ENCODE assay signal across 7 cellular contexts in genomic region chr9:35910613-35911488, GRCh38. TPM values are rescaled to one million over a fixed set of nuclear protein-coding genes. Genes with fewer than 3 reads are reported as not detected.
A peak's percentile ranks its signal among the peaks of the same experiment; 100 is the strongest.
DNase-seq lines count a peak whose midpoint lies in the region; ATAC-seq and TF ChIP-seq lines count a peak whose summit lies in the region.

No MANE protein-coding gene starts in this region.

- peak overlapping the region; percentile 94 for H3K27ac ChIP-seq in colonic mucosa

- peak overlapping the region; percentile 51 to 83 for H3K9ac ChIP-seq in colonic mucosa (ENCODE audit: low read depth in 2 of 2, low read length in 2 of 2)

- H3K4me1 Mint-ChIP-seq in T-helper 2 cell treated with Interferon-gamma antibody and Interleukin-4, amounts not matched to agents 5 μg/mL and 100 μg/mL, for 36 hours (ENCODE audit: low read depth) = peaks cover 37% of the 10 kb centered on the region

- H3K4me3 ChIP-seq in MG63 = no peak overlapping the region
- H3K4me3 ChIP-seq in colonic mucosa = no peak overlapping the region

- peak overlapping the region; percentile 72 for H3K4me3 Mint-ChIP-seq in T-helper 2 cell treated with Interferon-gamma antibody and Interleukin-4, amounts not matched to agents 5 μg/mL and 100 μg/mL, for 36 hours

- no peaks in the 10 kb centered on the region for H3K27me3 ChIP-seq in MG63
- no peaks in the 10 kb centered on the region for H3K27me3 ChIP-seq in colonic mucosa

- peak overlapping the region; percentile 96 for H3K27ac Mint-ChIP-seq in T-helper 2 cell treated with Interferon-gamma antibody and Interleukin-4, amounts not matched to agents 5 μg/mL and 100 μg/mL, for 36 hours

- peaks cover 44% of the 10 kb centered on the region for H3K4me1 ChIP-seq in colonic mucosa

- no peaks in the 10 kb centered on the region for H3K36me3 Mint-ChIP-seq in T-helper 2 cell treated with Interferon-gamma antibody and Interleukin-4, amounts not matched to agents 5 μg/mL and 100 μg/mL, for 36 hours (ENCODE audit: low read depth)

- peak; percentile 47 for TF ChIP-seq CTCF in colonic mucosa (IDR thresholded peaks at IDR 0.05)

- H3K36me3 ChIP-seq in MG63 (peaks cover 58% of the 10 kb centered on the region), colonic mucosa (no peaks in the 10 kb centered on the region)

- H3K9me3 ChIP-seq in MG63 (no peaks in the 10 kb centered on the region), colonic mucosa (no peaks in the 10 kb centered on the region)

- intact Hi-C loops in colonic mucosa (cut with DNase I) = no loop called here

- no peaks in the 10 kb centered on the region for H3K27me3 Mint-ChIP-seq in T-helper 2 cell treated with Interferon-gamma antibody and Interleukin-4, amounts not matched to agents 5 μg/mL and 100 μg/mL, for 36 hours (ENCODE audit: low read depth)

- no peak for ATAC-seq in HG03432 (IDR thresholded peaks at IDR 0.05; ENCODE audit: unreplicated experiment)
- ATAC-seq in HG02885 (IDR thresholded peaks at IDR 0.05; ENCODE audit: poor library complexity, unreplicated experiment) = no peak

- no peaks in the 10 kb centered on the region for H3K9me3 Mint-ChIP-seq in T-helper 2 cell treated with Interferon-gamma antibody and Interleukin-4, amounts not matched to agents 5 μg/mL and 100 μg/mL, for 36 hours

- DNase-seq in ELF-1 (ENCODE audit: low read depth, low spot score) = peak; percentile 47
- DNase-seq in MG63 = peak; percentile 71
- peak; percentile 45 for DNase-seq in T-helper 2 cell treated with Interferon-gamma antibody and Interleukin-4, amounts not matched to agents 5 μg/mL and 100 μg/mL, for 36 hours (ENCODE audit: low spot score)
- DNase-seq in colonic mucosa = peak; percentile 80
- peak; percentile 59 for DNase-seq in myocyte (ENCODE audit: low read depth)

RNA-seq across cellular contexts. Expression of gene SPAAR, which starts 1.6 kb away (rescaled TPM):
- 12.2 and 25.0 TPM in 2 replicates for total RNA-seq in MG63 (2014; rRNA removed; shearing (Covaris generic); ENCODE audit: low replicate concordance)
- total RNA-seq in colonic mucosa = 1 to 10 TPM; 1.1 to 2.6 TPM
- total RNA-seq in myocyte = not detected in 2 replicates
- 0.29 TPM for polyA plus RNA-seq in myocyte (2012)

RNA-seq across cellular contexts. Expression of gene HRCT1, which starts 4.8 kb away (rescaled TPM):
- 95.0 and 617 TPM in 2 replicates for total RNA-seq in MG63 (2014; rRNA removed; shearing (Covaris generic); ENCODE audit: low replicate concordance)
- total RNA-seq in colonic mucosa (10 to 100 TPM; 43.1 to 65.0 TPM), myocyte (0.37 and 1.5 TPM in 2 replicates)
- 2.8 TPM for polyA plus RNA-seq in myocyte (2012)

RNA-seq across cellular contexts. Expression of gene OR13J1, which starts 40.6 kb away (rescaled TPM):
- not detected in 2 replicates for total RNA-seq in MG63 (2014; rRNA removed; shearing (Covaris generic); ENCODE audit: low replicate concordance)
- total RNA-seq in colonic mucosa = not detected
- not detected in 2 replicates for total RNA-seq in myocyte
- polyA plus RNA-seq in myocyte (2012) = not detected

RNA-seq across cellular contexts. Expression of gene OR2S2, which starts 47.1 kb away (rescaled TPM):
- not detected in 2 replicates for total RNA-seq in MG63 (2014; rRNA removed; shearing (Covaris generic); ENCODE audit: low replicate concordance)
- not detected for total RNA-seq in colonic mucosa
- total RNA-seq in myocyte = not detected in 2 replicates
- 0.08 TPM for polyA plus RNA-seq in myocyte (2012)

Comparison
In these comparisons a context has a peak if more than half of its experiments do, and no peak if none do; other contexts are left out.
1. RNA of gene HRCT1, which starts 4.8 kb away (total RNA-seq): 95.0 to 617 TPM in MG63 and 43.1 to 65.0 TPM in colonic mucosa; 0.37 to 1.5 TPM in myocyte; every median in the first group is over 10 times any median in the second.
2. Peak in every context shown above with its lines, with median percentiles within 50 percentile points of each other: DNase-seq.